ENCODE assay signal across 11 cellular contexts in genomic region chr11:44120169-44120568, GRCh38. TPM values are rescaled to one million over a fixed set of nuclear protein-coding genes. Genes with fewer than 3 reads are reported as not detected.
DNase-seq lines count a peak whose midpoint lies in the region; ATAC-seq, FAIRE-seq and TF ChIP-seq lines count a peak whose summit lies in the region.
"Had no signal": no experiment of that assay in that cellular context is flagged by ENCODE, and none has a peak within 500 bp of the region (broad histone marks: within the 10 kb centered on the region; RNA-seq: fewer than 3 reads in every experiment).

No MANE protein-coding gene starts in this region.

- peaks cover 9% of the 10 kb centered on the region for H3K36me3 ChIP-seq in bronchial epithelial cell (ENCODE audit: control insufficient read depth, insufficient read depth, low read length)

- H3K4me1 Mint-ChIP-seq in activated T-cell treated with anti-CD3 and anti-CD28 coated beads, Interleukin-2, amount 50 U/mL, for 4 hours (ENCODE audit: low read depth), result no peaks in the 10 kb centered on the region

- FAIRE-seq in bronchial epithelial cell (lab: Jason Lieb, UNC), result no peak
- no peak for FAIRE-seq in GM19239 (lab: Jason Lieb, UNC)
- FAIRE-seq: pancreas had no signal

- H3K27me3 ChIP-seq in bronchial epithelial cell (ENCODE audit: control insufficient read depth, insufficient read depth, low read length), result no peaks in the 10 kb centered on the region
- H3K27me3 ChIP-seq: pancreas had no signal

- no peaks in the 10 kb centered on the region for H3K9me3 Mint-ChIP-seq in activated T-cell treated with anti-CD3 and anti-CD28 coated beads, Interleukin-2, amount 50 U/mL, for 4 hours

- H3K4me3 ChIP-seq in AG04449 (ENCODE audit: low read depth, low read length), result no peak overlapping the region
- H3K4me3 ChIP-seq in bronchial epithelial cell (ENCODE audit: low read depth, low read length), result no peak overlapping the region
- H3K4me3 ChIP-seq: pancreas had no signal

- H3K36me3 Mint-ChIP-seq in activated T-cell treated with anti-CD3 and anti-CD28 coated beads, Interleukin-2, amount 50 U/mL, for 4 hours (ENCODE audit: insufficient read depth), result peaks cover 45% of the 10 kb centered on the region

- no peak for DNase-seq in AG04449 (ENCODE audit: low read depth, low spot score)
- peak; percentile 31 for DNase-seq in HT-29 (ENCODE audit: low spot score)
- peak; percentile 18 for DNase-seq in bronchial epithelial cell (ENCODE audit: low read depth)
- DNase-seq in iPS-NIHi7 (ENCODE audit: extremely low spot score), result peak; percentile 40
- no peak for DNase-seq in NCI-H1092 treated with DMSO at 0.1 percent for 48 hours (lab: John Stamatoyannopoulos, UW)
- no peak for DNase-seq in GM19239 (ENCODE audit: insufficient read length, low spot score)
- DNase-seq in GM13976 (ENCODE audit: low spot score), result no peak
- no peak for DNase-seq in activated T-cell treated with anti-CD3 and anti-CD28 coated beads, Interleukin-2, amount 50 U/mL, for 4 hours
- DNase-seq: cerebellar nuclear complex, NCI-H2081 treated with DMSO at 0.1 percent for 48 hours, pancreas had no signal

- POLR2A ChIA-PET in AG04449 (lab: Yijun Ruan, JAX), result no interaction called here

- peak; percentile 20 for TF ChIP-seq CTCF in AG04449 (IDR thresholded peaks at IDR 0.05; ENCODE audit: insufficient read depth, low read length, missing control alignments)
- peak; percentile 53 for TF ChIP-seq CTCF in bronchial epithelial cell (IDR thresholded peaks at IDR 0.05; ENCODE audit: insufficient read depth, low read length, severe bottlenecking)
- no peak for TF ChIP-seq CTCF in GM13976 (IDR thresholded peaks at IDR 0.05; ENCODE audit: borderline replicate concordance, control extremely low read depth, extremely low read depth, insufficient read depth, missing control alignments)

- CTCF ChIA-PET in AG04449 (lab: Yijun Ruan, JAX), result interaction anchor here (0.8 to 7.4 kb wide), 11 partner anchors 10 to 463 kb away, joined by 3 to 53 read pairs (median 4); partner anchors contain the start of gene EXT2

- no peak for ATAC-seq in activated T-cell treated with anti-CD3 and anti-CD28 coated beads, Interleukin-2, amount 50 U/mL, for 4 hours

- H3K4me3 Mint-ChIP-seq in activated T-cell treated with anti-CD3 and anti-CD28 coated beads, Interleukin-2, amount 50 U/mL, for 4 hours, result no peak overlapping the region

- no peaks in the 10 kb centered on the region for H3K27me3 Mint-ChIP-seq in activated T-cell treated with anti-CD3 and anti-CD28 coated beads, Interleukin-2, amount 50 U/mL, for 4 hours (ENCODE audit: low read depth)

- in situ Hi-C loops in GM13976 (cut with MboI; ENCODE audit: low sequenced_read_pairs, unreplicated experiment), result no loop called here

RNA-seq across cellular contexts. Expression of gene EXT2, which starts 24.7 kb away (rescaled TPM):
- total RNA-seq in HT-29 (2014; rRNA removed; shearing (Covaris generic)), result 61.5 and 66.2 TPM in 2 replicates
- 95.6 and 106 TPM in 2 replicates for total RNA-seq in bronchial epithelial cell
- 10 to 100 TPM; 30.4 to 37.8 (median 35.3) TPM for total RNA-seq in activated T-cell treated with anti-CD3 and anti-CD28 coated beads, Interleukin-2, amount 50 U/mL, for 4 hours

RNA-seq across cellular contexts. Expression of gene ACCS, which starts 54.1 kb away (rescaled TPM):
- total RNA-seq in HT-29 (2014; rRNA removed; shearing (Covaris generic)), result 14.2 and 18.5 TPM in 2 replicates
- 3.6 and 7.9 TPM in 2 replicates for total RNA-seq in bronchial epithelial cell
- total RNA-seq in activated T-cell treated with anti-CD3 and anti-CD28 coated beads, Interleukin-2, amount 50 U/mL, for 4 hours, result 1 to 10 TPM in 2 of 3 donors, under 1 TPM in 1; 0.79 to 2.3 (median 1.4) TPM

Comparison
In these comparisons a context has a peak if more than half of its experiments do, and no peak if none do; other contexts are left out.
1. DNase-seq: peak in HT-29 (single experiment), bronchial epithelial cell (single experiment) and iPS-NIHi7 (single experiment); none in AG04449 (single experiment), NCI-H1092 treated with DMSO at 0.1 percent for 48 hours (single experiment), GM19239 (single experiment), GM13976 (single experiment) and activated T-cell treated with anti-CD3 and anti-CD28 coated beads, Interleukin-2, amount 50 U/mL, for 4 hours (single experiment).